In genomic region chr15:55694652-55695150, GRCh38 we compare ENCODE assay signal across 8 cellular contexts. TPM values are rescaled to one million over a fixed set of nuclear protein-coding genes. Genes with fewer than 3 reads are reported as not detected.
DNase-seq lines count a peak whose midpoint lies in the region; ATAC-seq lines count a peak whose summit lies in the region.

No MANE protein-coding gene starts in this region.

- H3K4me1 Mint-ChIP-seq in natural killer cell treated with Interleukin-12 subunit alpha and Interleukin-12 subunit beta and Interleukin-15 and Interleukin-18, amount 100 ng/mL, for 72 hours (ENCODE audit: low read depth in 2 of 2), result no peaks in the 10 kb centered on the region

- ATAC-seq in GM21360 (IDR thresholded peaks at IDR 0.05; ENCODE audit: unreplicated experiment) (peak; percentile 97), HG03442 (IDR thresholded peaks at IDR 0.05; ENCODE audit: unreplicated experiment) (peak; percentile 97)
- ATAC-seq in natural killer cell treated with Interleukin-12 subunit alpha and Interleukin-12 subunit beta and Interleukin-15 and Interleukin-18, amount 100 ng/mL, for 72 hours, result no peak

- H3K4me3 Mint-ChIP-seq in natural killer cell treated with Interleukin-12 subunit alpha and Interleukin-12 subunit beta and Interleukin-15 and Interleukin-18, amount 100 ng/mL, for 72 hours, result no peak overlapping the region

- no peaks in the 10 kb centered on the region for H3K36me3 Mint-ChIP-seq in natural killer cell treated with Interleukin-12 subunit alpha and Interleukin-12 subunit beta and Interleukin-15 and Interleukin-18, amount 100 ng/mL, for 72 hours

- H3K27me3 Mint-ChIP-seq in natural killer cell treated with Interleukin-12 subunit alpha and Interleukin-12 subunit beta and Interleukin-15 and Interleukin-18, amount 100 ng/mL, for 72 hours, result peaks cover 15 to 21% of the 10 kb centered on the region in 2 donors

- DNase-seq in DMS 273 treated with DMSO at 0.1 percent for 48 hours (lab: John Stamatoyannopoulos, UW) (peak; percentile 11), dermis blood vessel endothelial cell (peak; percentile 2), anterior cingulate cortex (lab: John Stamatoyannopoulos, UW) (no peak), NCI-H774 (lab: John Stamatoyannopoulos, UW) (no peak)
- no peak for DNase-seq in stimulated activated naive CD4-positive, alpha-beta T cell treated with Interleukin-2 at 50 U/mL for 16 hours (lab: John Stamatoyannopoulos, UW)
- DNase-seq in natural killer cell treated with Interleukin-12 subunit alpha and Interleukin-12 subunit beta and Interleukin-15 and Interleukin-18, amount 100 ng/mL, for 72 hours (ENCODE audit: low spot score), result no peak

- no peaks in the 10 kb centered on the region for H3K9me3 Mint-ChIP-seq in natural killer cell treated with Interleukin-12 subunit alpha and Interleukin-12 subunit beta and Interleukin-15 and Interleukin-18, amount 100 ng/mL, for 72 hours

- no peak overlapping the region for H3K27ac Mint-ChIP-seq in natural killer cell treated with Interleukin-12 subunit alpha and Interleukin-12 subunit beta and Interleukin-15 and Interleukin-18, amount 100 ng/mL, for 72 hours

RNA-seq across cellular contexts. Expression of gene PRTG, which starts 48.3 kb away (rescaled TPM):
- total RNA-seq in dermis blood vessel endothelial cell, result 2.6 and 7.5 TPM in 2 replicates
- not detected for total RNA-seq in natural killer cell treated with Interleukin-12 subunit alpha and Interleukin-12 subunit beta and Interleukin-15 and Interleukin-18, amount 100 ng/mL, for 72 hours

Comparison
In these comparisons a context has a peak if more than half of its experiments do, and no peak if none do; other contexts are left out.
1. DNase-seq: peak in DMS 273 treated with DMSO at 0.1 percent for 48 hours (single experiment) and dermis blood vessel endothelial cell (single experiment); none in anterior cingulate cortex (0 of 58), NCI-H774 (single experiment), stimulated activated naive CD4-positive, alpha-beta T cell treated with Interleukin-2 at 50 U/mL for 16 hours (single experiment) and natural killer cell treated with Interleukin-12 subunit alpha and Interleukin-12 subunit beta and Interleukin-15 and Interleukin-18, amount 100 ng/mL, for 72 hours (single experiment).
2. ATAC-seq: peak in GM21360 (single experiment) and HG03442 (single experiment); none in natural killer cell treated with Interleukin-12 subunit alpha and Interleukin-12 subunit beta and Interleukin-15 and Interleukin-18, amount 100 ng/mL, for 72 hours (0 of 2).